15 cellular contexts compared by ENCODE assay signal in genomic region chr3:127288921-127289645, GRCh38. TPM values are rescaled to one million over a fixed set of nuclear protein-coding genes. Genes with fewer than 3 reads are reported as not detected.
DNase-seq lines count a peak whose midpoint lies in the region; ATAC-seq, FAIRE-seq and TF ChIP-seq lines count a peak whose summit lies in the region.
"Had no signal": no experiment of that assay in that cellular context is flagged by ENCODE, and none has a peak within 500 bp of the region (broad histone marks: within the 10 kb centered on the region; RNA-seq: fewer than 3 reads in every experiment).

No MANE protein-coding gene starts in this region.

- H3K4me3 ChIP-seq in HepG2 (replicated peaks in 1 of 3; ENCODE audit: insufficient read depth in 1 of 3, low read depth in 2 of 3, low read length in 3 of 3), result no peak overlapping the region
- no peak overlapping the region for H3K4me3 ChIP-seq in right lobe of liver
- H3K4me3 ChIP-seq: lung, smooth muscle cell, suprapubic skin had no signal

- no peak for FAIRE-seq in HepG2 (lab: Jason Lieb, UNC)

- H3K36me3 ChIP-seq in HepG2 (replicated peaks in 1 of 2; ENCODE audit: control insufficient read depth in 1 of 2, insufficient read depth in 2 of 2, low read length in 2 of 2) (no peaks in the 10 kb centered on the region), right lobe of liver (no peaks in the 10 kb centered on the region)
- H3K36me3 ChIP-seq: suprapubic skin had no signal

- no peaks in the 10 kb centered on the region for H3K79me2 ChIP-seq in HepG2 (ENCODE audit: insufficient read depth, low read length)

- no peaks in the 10 kb centered on the region for H3K27me3 Mint-ChIP-seq in activated CD8-positive, alpha-beta T cell treated with anti-CD3 and anti-CD28 coated beads for 36 hours
- H3K27me3 Mint-ChIP-seq: IgD-negative memory B cell had no signal

- POLR2A ChIA-PET in HepG2 (lab: Yijun Ruan, JAX), result no interaction called here
- POLR2A ChIA-PET in activated CD8-positive, alpha-beta T cell treated with anti-CD3 and anti-CD28 coated beads for 36 hours (lab: Charles Lee), result no interaction called here

- no peaks in the 10 kb centered on the region for H3K36me3 Mint-ChIP-seq in activated CD8-positive, alpha-beta T cell treated with anti-CD3 and anti-CD28 coated beads for 36 hours (ENCODE audit: low read depth)
- H3K36me3 Mint-ChIP-seq: CD8-positive, alpha-beta memory T cell; IgD-negative memory B cell had no signal

- TF ChIP-seq EP300 in HepG2 (IDR thresholded peaks at IDR 0.05; ENCODE audit: low read depth in 2 of 2, low read length in 2 of 2) (no peak), HepG2 (CRISPR knock-in tag; IDR thresholded peaks at IDR 0.05; ENCODE audit: borderline replicate concordance) (no peak)

- in situ Hi-C loops in HepG2 (cut with HindIII; ENCODE audit: extremely low pct_ligation_motif_present, low pct_unique_long_range_greater_than_20kb), result no loop called here

- H3K27ac ChIP-seq in HepG2 (ENCODE audit: extremely low read length, insufficient read depth, low read length) (no peak overlapping the region), right lobe of liver (no peak overlapping the region)
- H3K27ac ChIP-seq: RWPE1, suprapubic skin had no signal

- H3K4me1 ChIP-seq in HepG2 (ENCODE audit: insufficient read depth, low read length) (no peaks in the 10 kb centered on the region), right lobe of liver (no peaks in the 10 kb centered on the region)
- H3K4me1 ChIP-seq: suprapubic skin had no signal

- intact Hi-C loops in HepG2 (cut with micrococcal nuclease; ENCODE audit: unreplicated experiment), result no loop called here
- intact Hi-C loops in right lobe of liver (cut with DNase I), result no loop called here
- intact Hi-C loops in activated CD8-positive, alpha-beta T cell treated with anti-CD3 and anti-CD28 coated beads for 36 hours (cut with micrococcal nuclease), result no loop called here

- TF ChIP-seq RAD21 in HepG2 (CRISPR knock-in tag; IDR thresholded peaks at IDR 0.05), result no peak

- H3K4me2 ChIP-seq in HepG2 (ENCODE audit: low read depth, low read length), result no peak overlapping the region
- H3K4me2 ChIP-seq: smooth muscle cell had no signal

- no peaks in the 10 kb centered on the region for H3K4me1 Mint-ChIP-seq in activated CD8-positive, alpha-beta T cell treated with anti-CD3 and anti-CD28 coated beads for 36 hours (ENCODE audit: low read depth)
- H3K4me1 Mint-ChIP-seq: CD8-positive, alpha-beta memory T cell; IgD-negative memory B cell had no signal

- TF ChIP-seq POLR2A in HepG2 (IDR thresholded peaks at IDR 0.05; ENCODE audit: insufficient read depth in 1 of 2, low read depth in 2 of 2, low read length in 2 of 2) (no peak), right lobe of liver (IDR thresholded peaks at IDR 0.05) (no peak)

- no peak overlapping the region for H3K9ac ChIP-seq in HepG2 (ENCODE audit: insufficient read depth, low read depth, low read length)

- CTCF ChIA-PET in HepG2 (lab: Yijun Ruan, JAX; ENCODE audit: low intra/inter-chr PET ratio, low total read pairs), result no interaction called here
- CTCF ChIA-PET in activated CD8-positive, alpha-beta T cell treated with anti-CD3 and anti-CD28 coated beads for 36 hours (lab: Charles Lee), result interaction anchor here (1.1 kb wide), 1 partner anchor 13 kb away, joined by 3 read pairs; no protein-coding TSS in a partner anchor

- peak; percentile 22 for DNase-seq in HepG2 (ENCODE audit: low spot score)
- no peak for DNase-seq in right lobe of liver
- DNase-seq in M059J (ENCODE audit: low read depth), result peak; percentile 15
- DNase-seq in activated CD8-positive, alpha-beta T cell treated with anti-CD3 and anti-CD28 coated beads for 36 hours, result peak; percentile 28
- DNase-seq in globus pallidus (ENCODE audit: low spot score), result no peak
- no peak for DNase-seq in hepatic stellate cell (ENCODE audit: low spot score)
- DNase-seq: CD8-positive, alpha-beta memory T cell; dermis blood vessel endothelial cell; T-helper 9 cell had no signal

- H3K27ac Mint-ChIP-seq in activated CD8-positive, alpha-beta T cell treated with anti-CD3 and anti-CD28 coated beads for 36 hours, result no peak overlapping the region
- H3K27ac Mint-ChIP-seq: CD8-positive, alpha-beta memory T cell had no signal

- H3K9me3 Mint-ChIP-seq in activated CD8-positive, alpha-beta T cell treated with anti-CD3 and anti-CD28 coated beads for 36 hours, result peaks cover 8% of the 10 kb centered on the region

- TF ChIP-seq CTCF in HepG2 (CRISPR knock-in tag; IDR thresholded peaks at IDR 0.05) (peak; percentile 55), right lobe of liver (IDR thresholded peaks at IDR 0.05) (no peak)
- TF ChIP-seq CTCF in activated CD8-positive, alpha-beta T cell treated with anti-CD3 and anti-CD28 coated beads for 36 hours (IDR thresholded peaks at IDR 0.05), result no peak

- H4K20me1 ChIP-seq in HepG2 (ENCODE audit: insufficient read depth, low read length), result no peaks in the 10 kb centered on the region

- no peaks in the 10 kb centered on the region for H3K27me3 ChIP-seq in HepG2 (ENCODE audit: control insufficient read depth in 1 of 2, insufficient read depth in 2 of 2, low read length in 2 of 2)
- no peaks in the 10 kb centered on the region for H3K27me3 ChIP-seq in right lobe of liver

- 70% methylated on average over 20 of the region's 22 CpGs for WGBS in HepG2 (ENCODE audit: low lambda C conversion rate)
- WGBS in right lobe of liver (ENCODE audit: insufficient coverage, low coverage, low lambda C conversion rate, missing lambda C conversion rate), result 87% methylated on average over 16 of the region's 22 CpGs

- no TSS peak for BruUV-seq in HepG2 (replicated peaks; lab: Mats Ljungman, UMichigan)

- H3K9me3 ChIP-seq in HepG2 (ENCODE audit: low read length) (no peaks in the 10 kb centered on the region), right lobe of liver (no peaks in the 10 kb centered on the region)
- H3K9me3 ChIP-seq: suprapubic skin had no signal

- no peak overlapping the region for H2AFZ ChIP-seq in HepG2 (ENCODE audit: low read length)

- H3K4me3 Mint-ChIP-seq in activated CD8-positive, alpha-beta T cell treated with anti-CD3 and anti-CD28 coated beads for 36 hours, result no peak overlapping the region
- H3K4me3 Mint-ChIP-seq: CD8-positive, alpha-beta memory T cell; IgD-negative memory B cell had no signal

- ATAC-seq in HepG2 (peak; percentile 78), right lobe of liver (no peak), HG03196 (IDR thresholded peaks at IDR 0.05; ENCODE audit: unreplicated experiment) (no peak)
- ATAC-seq in activated CD8-positive, alpha-beta T cell treated with anti-CD3 and anti-CD28 coated beads for 36 hours, result peak; percentile 53

TF ChIP-seq in HepG2, 621 proteins besides CTCF, POLR2A, EP300 and RAD21 (continues in another document):
- no peak for TF ChIP-seq SNAPC5 (CRISPR knock-in tag; IDR thresholded peaks at IDR 0.05; ENCODE audit: borderline replicate concordance)
- peak; percentile 26 for TF ChIP-seq STAG1 (CRISPR knock-in tag; IDR thresholded peaks at IDR 0.05)
- TF ChIP-seq ZNF574 (CRISPR knock-in tag; IDR thresholded peaks at IDR 0.05), result peak; percentile 62; the same call in 1 of the 2 replicates

RNA-seq across cellular contexts. Expression of gene PRR20G, which starts 1.2 kb away (rescaled TPM):
- not detected in 2 replicates for total RNA-seq in HepG2 (2016; rRNA removed; fragmentation: Illumina TruSeq; extraction: Trizol)
- total RNA-seq in HepG2 (2016; cell fraction: cytosol; rRNA removed; fragmentation: Illumina TruSeq; extraction: Trizol; ENCODE audit: low read depth), result not detected in 2 replicates
- total RNA-seq in HepG2 (2016; cell fraction: insoluble cytoplasmic fraction; rRNA removed; fragmentation: Illumina TruSeq; extraction: Trizol), result not detected in 2 replicates
- not detected in 2 replicates for total RNA-seq in HepG2 (2016; cell fraction: membrane; rRNA removed; fragmentation: Illumina TruSeq; extraction: Trizol)
- not detected in 2 replicates for total RNA-seq in HepG2 (2016; cell fraction: nucleus; rRNA removed; fragmentation: Illumina TruSeq; extraction: Trizol)
- polyA plus RNA-seq in HepG2 (2011; rRNA removed), result not detected in 2 replicates
- not detected in 2 replicates for polyA plus RNA-seq in HepG2 (2011; cell fraction: cytosol; rRNA removed)
- not detected in 2 replicates for polyA plus RNA-seq in HepG2 (2011; cell fraction: nucleus; rRNA removed)
- polyA plus RNA-seq in HepG2 (2012), result not detected in 2 replicates
- polyA plus RNA-seq in HepG2 (2016; cell fraction: cytosol; fragmentation: Illumina TruSeq; extraction: Trizol; ENCODE audit: low read depth), result not detected in 2 replicates
- polyA plus RNA-seq in HepG2 (2016; cell fraction: insoluble cytoplasmic fraction; fragmentation: Illumina TruSeq; extraction: Trizol; ENCODE audit: low read depth), result not detected in 2 replicates
- not detected in 2 replicates for polyA plus RNA-seq in HepG2 (2016; cell fraction: membrane; fragmentation: Illumina TruSeq; extraction: Trizol; ENCODE audit: low read depth)
- not detected in 2 replicates for polyA plus RNA-seq in HepG2 (2016; cell fraction: nucleus; fragmentation: Illumina TruSeq; extraction: Trizol; ENCODE audit: insufficient read depth, low read depth)
- not detected in 2 replicates for polyA minus RNA-seq in HepG2 (2011; rRNA and poly(A)+ RNA removed; ENCODE audit: low replicate concordance)
- polyA minus RNA-seq in HepG2 (2011; cell fraction: cytosol; rRNA and poly(A)+ RNA removed), result not detected in 2 replicates
- not detected in 2 replicates for polyA minus RNA-seq in HepG2 (2011; cell fraction: nucleus; rRNA and poly(A)+ RNA removed)
- not detected for total RNA-seq in right lobe of liver
- total RNA-seq in M059J (2014; rRNA removed; shearing (Covaris generic)), result not detected in 2 replicates
- not detected for total RNA-seq in activated CD8-positive, alpha-beta T cell treated with anti-CD3 and anti-CD28 coated beads for 36 hours
- total RNA-seq: CD8-positive, alpha-beta memory T cell; dermis blood vessel endothelial cell; lung; smooth muscle cell; suprapubic skin had no signal
- polyA plus RNA-seq: CD8-positive, alpha-beta memory T cell; IgD-negative memory B cell; smooth muscle cell had no signal

Comparison
In these comparisons a context has a peak if more than half of its experiments do, and no peak if none do; other contexts are left out.
1. ATAC-seq: peak in HepG2 (single experiment) and activated CD8-positive, alpha-beta T cell treated with anti-CD3 and anti-CD28 coated beads for 36 hours (single experiment); none in right lobe of liver (0 of 4) and HG03196 (single experiment).
2. DNase-seq: peak in HepG2 (single experiment), M059J (single experiment) and activated CD8-positive, alpha-beta T cell treated with anti-CD3 and anti-CD28 coated beads for 36 hours (single experiment); none in right lobe of liver (0 of 3), globus pallidus (single experiment) and hepatic stellate cell (single experiment).